In genomic region chr1:26574018-26574417, GRCh38 we compare ENCODE assay signal across 19 cellular contexts.
"Had no signal": no experiment of that assay in that cellular context is flagged by ENCODE, and none has a peak within 500 bp of the region (broad histone marks: within the 10 kb centered on the region; RNA-seq: fewer than 3 reads in every experiment).

No MANE protein-coding gene starts in this region.

- H3K36me3 ChIP-seq: ascending aorta, breast epithelium, gastrocnemius medialis, uterus had no signal

- H3K4me3 ChIP-seq: ascending aorta, breast epithelium, gastrocnemius medialis, tibial nerve, uterus had no signal

- H3K9me3 ChIP-seq: ascending aorta, breast epithelium, gastrocnemius medialis, neutrophil, tibial nerve, uterus had no signal

- ATAC-seq: esophagus mucosa, gastrocnemius medialis, T-cell had no signal

- H3K27ac ChIP-seq: ascending aorta, breast epithelium, gastrocnemius medialis, tibial nerve, uterus had no signal

- H3K27me3 ChIP-seq: ascending aorta, breast epithelium, gastrocnemius medialis, neutrophil, tibial nerve, uterus had no signal

- H3K4me1 ChIP-seq: ascending aorta, breast epithelium, gastrocnemius medialis, uterus had no signal

- DNase-seq: activated CD4-positive, alpha-beta memory T cell treated with anti-CD3 and anti-CD28 coated beads, Interleukin-2, amount 10 ng/mL, durations not matched to agents 7 days and 5 days; activated CD4-positive, alpha-beta T cell treated with anti-CD3 and anti-CD28 coated beads for 48 hours; activated CD4-positive, CD25-positive, alpha-beta regulatory T cell; activated T-cell treated with anti-CD3 and anti-CD28 coated beads, Interleukin-2, amount 50 U/mL, for 24 hours; cerebellar nuclear complex; cortex of kidney; effector CD4-positive, alpha-beta T cell; gastrocnemius medialis; mesendoderm; natural killer cell; stimulated activated CD4-positive, alpha-beta T cell treated with anti-CD3 and anti-CD28 coated beads, Interleukin-12 subunit alpha, Interleukin-12 subunit beta, amount 100 ng/mL, for 4 hours; stimulated activated CD4-positive, alpha-beta T cell treated with anti-CD3 and anti-CD28 coated beads, Interleukin-1b, Interleukin-23, amount 100 ng/mL, for 48 hours; T-cell; uterus had no signal
